Comparison of ENCODE assay signal across 31 cellular contexts in the genomic region with DNA sequence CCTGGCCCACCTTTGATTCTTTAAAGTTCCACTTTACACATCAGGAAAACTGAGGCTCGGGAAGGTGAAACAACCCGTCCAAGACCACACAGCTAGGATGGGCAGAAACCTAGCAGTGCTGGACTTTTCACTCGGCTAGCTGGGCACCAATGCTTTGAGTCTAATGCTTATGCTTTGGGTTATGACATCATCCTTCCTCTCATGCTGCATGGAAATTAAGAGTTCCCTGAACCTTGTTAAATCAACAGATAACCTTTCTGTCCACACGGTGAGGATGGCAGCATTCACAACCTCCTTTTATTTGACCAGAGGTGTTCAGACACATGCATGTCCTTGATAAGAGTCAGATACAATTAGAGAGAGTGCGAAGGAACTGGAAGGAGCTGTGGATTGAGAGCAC.
"Had no signal": no experiment of that assay in that cellular context is flagged by ENCODE, and none has a peak within 500 bp of the region (broad histone marks: within the 10 kb centered on the region; RNA-seq: fewer than 3 reads in every experiment).

No MANE protein-coding gene starts in this region.

- H3K36me3 ChIP-seq: ascending aorta, cardiac muscle cell had no signal

- H3K27ac ChIP-seq: ascending aorta, cardiac muscle cell, VCaP had no signal

- DNase-seq: activated B cell treated with CpG ODN at 0.5 μM for 24 hours; activated CD4-positive, alpha-beta memory T cell treated with anti-CD3 and anti-CD28 coated beads, Interleukin-2, amount 10 ng/mL, durations not matched to agents 7 days and 5 days; activated CD4-positive, alpha-beta T cell treated with anti-CD3 and anti-CD28 coated beads for 4 hours; activated CD4-positive, alpha-beta T cell treated with anti-CD3 and anti-CD28 coated beads, Interleukin-2, amount 10 ng/mL, durations not matched to agents 24 days and 14 days; activated CD4-positive, alpha-beta T cell treated with anti-CD3 and anti-CD28 coated beads, Interleukin-2, amount 50 U/mL, for 1 hour; activated CD4-positive, alpha-beta T cell treated with anti-CD3 and anti-CD28 coated beads, Interleukin-2, amount 50 U/mL, for 48 hours; activated CD4-positive, CD25-positive, alpha-beta regulatory T cell treated with anti-CD3 and anti-CD28 coated beads, Interleukin-2, amount 50 U/mL, for 72 hours; activated CD8-positive, alpha-beta memory T cell treated with anti-CD3 and anti-CD28 coated beads for 24 hours; activated CD8-positive, alpha-beta memory T cell treated with anti-CD3 and anti-CD28 coated beads, Interleukin-2, amount 10 ng/mL, durations not matched to agents 7 days and 5 days; activated CD8-positive, alpha-beta memory T cell treated with anti-CD3 and anti-CD28 coated beads, Interleukin-2, amount 50 U/mL, for 48 hours; activated CD8-positive, alpha-beta T cell treated with anti-CD3 and anti-CD28 coated beads, Interleukin-2, amount 10 ng/mL, durations not matched to agents 7 days and 5 days; activated effector memory CD4-positive, alpha-beta T cell treated with Interleukin-2 at 50 U/mL for 16 hours; activated gamma-delta T cell; activated naive CD4-positive, alpha-beta T cell treated with anti-CD3 and anti-CD28 coated beads, Interleukin-2, amount 10 ng/mL, durations not matched to agents 7 days and 5 days; activated naive CD4-positive, alpha-beta T cell treated with Interleukin-2 at 50 U/mL for 16 hours; activated naive CD8-positive, alpha-beta T cell treated with anti-CD3 and anti-CD28 coated beads, Interleukin-2, amount 10 ng/mL, durations not matched to agents 7 days and 5 days; activated naive CD8-positive, alpha-beta T cell treated with anti-CD3 and anti-CD28 coated beads, Interleukin-2, amount 50 U/mL, for 24 hours; activated T-cell treated with anti-CD3 and anti-CD28 coated beads, Interleukin-2, amount 50 U/mL, for 24 hours; activated T-cell treated with anti-CD3 and anti-CD28 coated beads, Interleukin-2, amount 50 U/mL, for 48 hours; amygdala; anterior cingulate cortex; caudate nucleus; cerebellar nuclear complex; T-helper 1 cell; T-helper 2 cell; T-helper 9 cell had no signal

- H3K27me3 ChIP-seq: ascending aorta, cardiac muscle cell had no signal

- H3K4me3 ChIP-seq: ascending aorta, cardiac muscle cell had no signal

- H3K4me1 ChIP-seq: ascending aorta had no signal

- H3K9me3 ChIP-seq: ascending aorta had no signal

- ATAC-seq: activated CD8-positive, alpha-beta memory T cell treated with anti-CD3 and anti-CD28 coated beads, Interleukin-2, amount 10 ng/mL, durations not matched to agents 7 days and 5 days; activated CD8-positive, alpha-beta T cell treated with anti-CD3 and anti-CD28 coated beads, Interleukin-2, amount 10 ng/mL, durations not matched to agents 7 days and 5 days; activated naive CD8-positive, alpha-beta T cell treated with anti-CD3 and anti-CD28 coated beads, Interleukin-2, amount 50 U/mL, for 24 hours had no signal

- FAIRE-seq: bronchial epithelial cell, TTC549 had no signal
